ENCODE assay signal across 21 cellular contexts in genomic region chr2:227524665-227525064, GRCh38. TPM values are rescaled to one million over a fixed set of nuclear protein-coding genes. Genes with fewer than 3 reads are reported as not detected.
DNase-seq lines count a peak whose midpoint lies in the region; ATAC-seq, FAIRE-seq and TF ChIP-seq lines count a peak whose summit lies in the region.
"Had no signal": no experiment of that assay in that cellular context is flagged by ENCODE, and none has a peak within 500 bp of the region (broad histone marks: within the 10 kb centered on the region; RNA-seq: fewer than 3 reads in every experiment).

No MANE protein-coding gene starts in this region.

- TF ChIP-seq CTCF in HepG2 (CRISPR knock-in tag; IDR thresholded peaks at IDR 0.05) (no peak), right lobe of liver (IDR thresholded peaks at IDR 0.05) (no peak), astrocyte (IDR thresholded peaks at IDR 0.05; ENCODE audit: insufficient read depth, low read depth, low read length) (no peak), parathyroid adenoma (IDR thresholded peaks at IDR 0.05) (no peak), neural progenitor cell (IDR thresholded peaks at IDR 0.05) (no peak)

- no peak overlapping the region for H3K27ac Mint-ChIP-seq in astrocyte (ENCODE audit: unreplicated experiment)
- H3K27ac Mint-ChIP-seq in neural progenitor cell = no peak overlapping the region
- H3K27ac Mint-ChIP-seq: B cell; CD4-positive, alpha-beta T cell; CD8-positive, alpha-beta T cell had no signal

- H3K27me3 Mint-ChIP-seq in astrocyte (ENCODE audit: low read depth, unreplicated experiment) = no peaks in the 10 kb centered on the region
- no peaks in the 10 kb centered on the region for H3K27me3 Mint-ChIP-seq in neural progenitor cell (ENCODE audit: insufficient read depth, low read depth)
- H3K27me3 Mint-ChIP-seq: B cell; CD4-positive, alpha-beta T cell had no signal

- H3F3A ChIP-seq in neural progenitor cell (ENCODE audit: low read depth) = no peaks in the 10 kb centered on the region

- peaks cover 7% of the 10 kb centered on the region for H3K36me3 Mint-ChIP-seq in astrocyte (ENCODE audit: low read depth, unreplicated experiment)
- peaks cover 10% of the 10 kb centered on the region for H3K36me3 Mint-ChIP-seq in neural progenitor cell

- no peak for TF ChIP-seq EP300 in HepG2 (IDR thresholded peaks at IDR 0.05; ENCODE audit: low read depth in 2 of 2, low read length in 2 of 2)
- no peak for TF ChIP-seq EP300 in HepG2 (CRISPR knock-in tag; IDR thresholded peaks at IDR 0.05; ENCODE audit: borderline replicate concordance)

- H2AFZ ChIP-seq in HepG2 (ENCODE audit: low read length) = no peak overlapping the region
- H2AFZ ChIP-seq in astrocyte (ENCODE audit: low read depth, low read length) = no peak overlapping the region
- H2AFZ ChIP-seq in parathyroid adenoma = peak overlapping the region; percentile 7
- H2AFZ ChIP-seq in neural progenitor cell (replicated peaks) = no peak overlapping the region

- intact Hi-C loops in HepG2 (cut with micrococcal nuclease; ENCODE audit: unreplicated experiment) = no loop called here
- intact Hi-C loops in right lobe of liver (cut with DNase I) = no loop called here

- H3K27me3 ChIP-seq in HepG2 (ENCODE audit: control insufficient read depth in 1 of 2, insufficient read depth in 2 of 2, low read length in 2 of 2) (no peaks in the 10 kb centered on the region), right lobe of liver (no peaks in the 10 kb centered on the region), astrocyte (ENCODE audit: insufficient read depth, low read length) (no peaks in the 10 kb centered on the region), parathyroid adenoma (ENCODE audit: control insufficient read depth, insufficient read depth, low read length) (no peaks in the 10 kb centered on the region), neural progenitor cell (no peaks in the 10 kb centered on the region)
- H3K27me3 ChIP-seq: BLaER1 treated with 17β-estradiol and CSF1 and Interleukin-3, amounts not matched to agents 10 nM and 100 nM had no signal

- H3K4me1 Mint-ChIP-seq in astrocyte (ENCODE audit: low read depth, unreplicated experiment) (peaks cover 6% of the 10 kb centered on the region), neural progenitor cell (no peaks in the 10 kb centered on the region)

- H3K4me3 Mint-ChIP-seq in astrocyte (ENCODE audit: unreplicated experiment) (no peak overlapping the region), neural progenitor cell (no peak overlapping the region)
- H3K4me3 Mint-ChIP-seq: B cell; CD4-positive, alpha-beta T cell; CD8-positive, alpha-beta T cell had no signal

- H3K4me2 ChIP-seq in HepG2 (ENCODE audit: low read depth, low read length) (no peak overlapping the region), astrocyte (ENCODE audit: low read length) (no peak overlapping the region), parathyroid adenoma (ENCODE audit: low read length) (peak overlapping the region; percentile 10), neural progenitor cell (no peak overlapping the region)
- H3K4me2 ChIP-seq: BLaER1 treated with 17β-estradiol and CSF1 and Interleukin-3, amounts not matched to agents 10 nM and 100 nM had no signal

- H3K9me3 ChIP-seq in HepG2 (ENCODE audit: low read length) = no peaks in the 10 kb centered on the region
- no peaks in the 10 kb centered on the region for H3K9me3 ChIP-seq in right lobe of liver
- no peaks in the 10 kb centered on the region for H3K9me3 ChIP-seq in astrocyte (ENCODE audit: insufficient read depth, low read depth, low read length)
- no peaks in the 10 kb centered on the region for H3K9me3 ChIP-seq in parathyroid adenoma (ENCODE audit: control insufficient read depth, low read length)
- no peaks in the 10 kb centered on the region for H3K9me3 ChIP-seq in neural progenitor cell (ENCODE audit: low read depth)
- H3K9me3 ChIP-seq: BLaER1 treated with 17β-estradiol and CSF1 and Interleukin-3, amounts not matched to agents 10 nM and 100 nM; Caco-2 had no signal

- H3K4me3 ChIP-seq in HepG2 (replicated peaks in 1 of 3; ENCODE audit: insufficient read depth in 1 of 3, low read depth in 2 of 3, low read length in 3 of 3) (no peak overlapping the region), right lobe of liver (no peak overlapping the region), astrocyte (ENCODE audit: insufficient read depth, low read depth, low read length) (no peak overlapping the region), parathyroid adenoma (ENCODE audit: low read depth, low read length) (no peak overlapping the region), neural progenitor cell (no peak overlapping the region)
- H3K4me3 ChIP-seq: BLaER1 treated with 17β-estradiol and CSF1 and Interleukin-3, amounts not matched to agents 10 nM and 100 nM had no signal

- ATAC-seq in HepG2 (no peak), right lobe of liver (no peak), GM18870 (IDR thresholded peaks at IDR 0.05; ENCODE audit: unreplicated experiment) (no peak)
- ATAC-seq: CD8-positive, alpha-beta T cell had no signal

- H3K79me2 ChIP-seq in HepG2 (ENCODE audit: insufficient read depth, low read length) = peaks cover 26% of the 10 kb centered on the region
- H3K79me2 ChIP-seq in astrocyte (ENCODE audit: insufficient read depth, low read length) = peaks cover 68% of the 10 kb centered on the region
- H3K79me2 ChIP-seq in parathyroid adenoma = peaks cover 18% of the 10 kb centered on the region
- peaks cover 58% of the 10 kb centered on the region for H3K79me2 ChIP-seq in neural progenitor cell (ENCODE audit: low read depth)

- H3K4me1 ChIP-seq in HepG2 (ENCODE audit: insufficient read depth, low read length) = no peaks in the 10 kb centered on the region
- H3K4me1 ChIP-seq in right lobe of liver = no peaks in the 10 kb centered on the region
- H3K4me1 ChIP-seq in astrocyte (ENCODE audit: insufficient read depth, low read length) = no peaks in the 10 kb centered on the region
- peaks cover 15% of the 10 kb centered on the region for H3K4me1 ChIP-seq in parathyroid adenoma
- H3K4me1 ChIP-seq in neural progenitor cell = no peaks in the 10 kb centered on the region
- H3K4me1 ChIP-seq: Caco-2 had no signal

- H3K9me3 Mint-ChIP-seq in astrocyte (ENCODE audit: unreplicated experiment) (no peaks in the 10 kb centered on the region), neural progenitor cell (no peaks in the 10 kb centered on the region)
- H3K9me3 Mint-ChIP-seq: CD4-positive, alpha-beta T cell; CD8-positive, alpha-beta T cell had no signal

- in situ Hi-C loops in HepG2 (cut with HindIII; ENCODE audit: extremely low pct_ligation_motif_present, low pct_unique_long_range_greater_than_20kb) = no loop called here

- no peak for FAIRE-seq in HepG2 (lab: Jason Lieb, UNC)
- peak; percentile 18 for FAIRE-seq in GM18507 (lab: Jason Lieb, UNC)
- FAIRE-seq in astrocyte (lab: Jason Lieb, UNC) = peak; percentile 58
- FAIRE-seq: D721Med, GM12891 had no signal

- POLR2A ChIA-PET in HepG2 (lab: Yijun Ruan, JAX) = no interaction called here

- H4K20me1 ChIP-seq in HepG2 (ENCODE audit: insufficient read depth, low read length) = no peaks in the 10 kb centered on the region; the same call in 1 of the 2 replicates
- H4K20me1 ChIP-seq in astrocyte (ENCODE audit: insufficient read depth, low read length) = peaks cover 28% of the 10 kb centered on the region
- peaks cover 31% of the 10 kb centered on the region for H4K20me1 ChIP-seq in neural progenitor cell (ENCODE audit: low read depth)

- H3K27ac ChIP-seq in HepG2 (ENCODE audit: extremely low read length, insufficient read depth, low read length) (no peak overlapping the region), right lobe of liver (no peak overlapping the region), astrocyte (ENCODE audit: low read depth, low read length) (no peak overlapping the region), parathyroid adenoma (peak overlapping the region; percentile 83), neural progenitor cell (no peak overlapping the region)
- H3K27ac ChIP-seq: BLaER1 treated with 17β-estradiol and CSF1 and Interleukin-3, amounts not matched to agents 10 nM and 100 nM; C4-2B had no signal

- CTCF ChIA-PET in HepG2 (lab: Yijun Ruan, JAX; ENCODE audit: low intra/inter-chr PET ratio, low total read pairs) = no interaction called here

- WGBS in HepG2 (ENCODE audit: low lambda C conversion rate) = 96% methylated on average over 4 of the region's 4 CpGs
- 89% methylated on average over 4 of the region's 4 CpGs for WGBS in right lobe of liver (ENCODE audit: insufficient coverage, low coverage, low lambda C conversion rate, missing lambda C conversion rate)

- no peak for DNase-seq in HepG2 (ENCODE audit: low spot score)
- DNase-seq in right lobe of liver = no peak
- no peak for DNase-seq in GM18507 (ENCODE audit: extremely low spot score, insufficient read length, low read depth)
- DNase-seq in astrocyte (ENCODE audit: low read depth) = no peak
- no peak for DNase-seq in activated CD4-positive, alpha-beta T cell treated with anti-CD3 and anti-CD28 coated beads, Interleukin-2, amount 50 U/mL, for 4 hours
- DNase-seq in neural progenitor cell (ENCODE audit: low spot score) = no peak
- DNase-seq: 8988T; AML-193; Caco-2; Calu3; CD4-positive, alpha-beta T cell; CD8-positive, alpha-beta T cell; DMS79 treated with DMSO at 0.1 percent for 48 hours; GF-D8 had no signal

- TF ChIP-seq RAD21 in HepG2 (CRISPR knock-in tag; IDR thresholded peaks at IDR 0.05) = no peak

- BruUV-seq in HepG2 (replicated peaks; lab: Mats Ljungman, UMichigan) = no TSS peak

- H3K9ac ChIP-seq in HepG2 (ENCODE audit: insufficient read depth, low read depth, low read length) (no peak overlapping the region), astrocyte (ENCODE audit: low read length) (no peak overlapping the region), parathyroid adenoma (no peak overlapping the region), neural progenitor cell (no peak overlapping the region)
- H3K9ac ChIP-seq: BLaER1 treated with 17β-estradiol and CSF1 and Interleukin-3, amounts not matched to agents 10 nM and 100 nM had no signal

- TF ChIP-seq POLR2A in HepG2 (IDR thresholded peaks at IDR 0.05; ENCODE audit: insufficient read depth in 1 of 2, low read depth in 2 of 2, low read length in 2 of 2) (no peak), right lobe of liver (IDR thresholded peaks at IDR 0.05) (no peak)

- peaks cover 8 to 86% of the 10 kb centered on the region in 2 experiments for H3K36me3 ChIP-seq in HepG2 (replicated peaks in 1 of 2; ENCODE audit: control insufficient read depth in 1 of 2, insufficient read depth in 2 of 2, low read length in 2 of 2)
- H3K36me3 ChIP-seq in right lobe of liver = peaks cover 0 to 29% (median 5%) of the 10 kb centered on the region in 4 donors
- H3K36me3 ChIP-seq in astrocyte (ENCODE audit: insufficient read depth, low read length) = peaks cover 30% of the 10 kb centered on the region
- no peaks in the 10 kb centered on the region for H3K36me3 ChIP-seq in parathyroid adenoma (ENCODE audit: control insufficient read depth, insufficient read depth, low read length)
- H3K36me3 ChIP-seq in neural progenitor cell = peaks cover 22% of the 10 kb centered on the region

RNA-seq across cellular contexts. Expression of gene AGFG1, which starts 52.7 kb away (rescaled TPM):
- 145 and 187 TPM in 2 replicates for total RNA-seq in HepG2 (2016; rRNA removed; fragmentation: Illumina TruSeq; extraction: Trizol)
- 43.0 and 45.7 TPM in 2 replicates for total RNA-seq in HepG2 (2016; cell fraction: cytosol; rRNA removed; fragmentation: Illumina TruSeq; extraction: Trizol; ENCODE audit: low read depth)
- 137 and 182 TPM in 2 replicates for total RNA-seq in HepG2 (2016; cell fraction: insoluble cytoplasmic fraction; rRNA removed; fragmentation: Illumina TruSeq; extraction: Trizol)
- total RNA-seq in HepG2 (2016; cell fraction: membrane; rRNA removed; fragmentation: Illumina TruSeq; extraction: Trizol) = 97.9 and 106 TPM in 2 replicates
- total RNA-seq in HepG2 (2016; cell fraction: nucleus; rRNA removed; fragmentation: Illumina TruSeq; extraction: Trizol) = 81.6 and 96.2 TPM in 2 replicates
- polyA plus RNA-seq in HepG2 (2011; rRNA removed) = 133 and 168 TPM in 2 replicates
- 117 and 131 TPM in 2 replicates for polyA plus RNA-seq in HepG2 (2011; cell fraction: cytosol; rRNA removed)
- polyA plus RNA-seq in HepG2 (2011; cell fraction: nucleus; rRNA removed) = 69.2 and 88.9 TPM in 2 replicates
- polyA plus RNA-seq in HepG2 (2012) = 64.4 and 70.1 TPM in 2 replicates
- 18.9 and 21.0 TPM in 2 replicates for polyA plus RNA-seq in HepG2 (2016; cell fraction: cytosol; fragmentation: Illumina TruSeq; extraction: Trizol; ENCODE audit: low read depth)
- 159 and 174 TPM in 2 replicates for polyA plus RNA-seq in HepG2 (2016; cell fraction: insoluble cytoplasmic fraction; fragmentation: Illumina TruSeq; extraction: Trizol; ENCODE audit: low read depth)
- 58.1 and 62.3 TPM in 2 replicates for polyA plus RNA-seq in HepG2 (2016; cell fraction: membrane; fragmentation: Illumina TruSeq; extraction: Trizol; ENCODE audit: low read depth)
- 104 and 107 TPM in 2 replicates for polyA plus RNA-seq in HepG2 (2016; cell fraction: nucleus; fragmentation: Illumina TruSeq; extraction: Trizol; ENCODE audit: insufficient read depth, low read depth)
- 354 and 508 TPM in 2 replicates for polyA minus RNA-seq in HepG2 (2011; rRNA and poly(A)+ RNA removed; ENCODE audit: low replicate concordance)
- polyA minus RNA-seq in HepG2 (2011; cell fraction: cytosol; rRNA and poly(A)+ RNA removed) = 133 and 147 TPM in 2 replicates
- polyA minus RNA-seq in HepG2 (2011; cell fraction: nucleus; rRNA and poly(A)+ RNA removed) = 117 TPM in 2 replicates
- total RNA-seq in right lobe of liver = 10 to 100 TPM; 25.2 to 70.0 (median 39.5) TPM
- total RNA-seq in astrocyte = 84.1 and 87.9 TPM in 2 replicates
- 84.8 and 96.4 TPM in 2 replicates for total RNA-seq in neural progenitor cell (ENCODE audit: low replicate concordance)
